In the genomic region with DNA sequence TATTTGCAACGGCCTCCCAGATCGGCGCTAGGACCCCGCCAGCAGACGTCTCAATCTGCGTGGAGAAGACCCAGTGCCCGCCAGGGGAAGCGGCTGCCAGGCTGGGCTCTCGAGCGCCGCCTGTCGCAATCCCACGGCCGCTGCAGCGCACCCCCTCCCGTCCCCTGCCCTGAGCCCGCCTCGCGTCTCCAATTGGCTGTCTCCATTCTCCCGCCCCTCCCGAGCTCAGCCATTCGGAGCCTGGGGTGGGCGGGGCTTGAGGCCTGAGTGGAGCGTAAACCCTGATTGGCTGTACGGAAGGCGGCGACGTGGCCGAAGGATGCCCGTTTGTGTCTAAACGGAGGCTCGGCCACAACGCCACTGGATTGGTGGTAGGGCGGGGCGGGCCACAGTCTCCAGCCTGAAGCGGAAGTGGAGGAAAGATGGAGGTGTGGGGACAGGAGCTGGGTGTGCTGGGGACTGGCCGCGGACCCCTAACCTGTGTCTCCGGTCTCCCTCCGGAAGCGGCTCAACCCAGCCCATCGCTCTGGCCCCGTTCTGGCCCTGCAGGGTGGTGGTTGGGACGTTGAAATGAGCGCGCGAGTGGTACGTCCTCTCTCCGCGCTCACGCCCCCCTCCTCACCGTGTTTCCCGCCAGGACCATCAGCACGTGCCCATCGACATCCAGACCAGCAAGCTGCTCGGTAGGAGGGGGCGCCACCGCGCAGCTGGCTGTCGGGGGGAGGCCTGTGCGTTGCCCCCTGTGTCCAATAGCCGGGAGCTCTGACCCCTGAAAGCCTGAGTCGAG, we compare ENCODE assay signal across 8 cellular contexts.
DNase-seq lines count a peak whose midpoint lies in the region; ATAC-seq and TF ChIP-seq lines count a peak whose summit lies in the region.

A gene with protein sequence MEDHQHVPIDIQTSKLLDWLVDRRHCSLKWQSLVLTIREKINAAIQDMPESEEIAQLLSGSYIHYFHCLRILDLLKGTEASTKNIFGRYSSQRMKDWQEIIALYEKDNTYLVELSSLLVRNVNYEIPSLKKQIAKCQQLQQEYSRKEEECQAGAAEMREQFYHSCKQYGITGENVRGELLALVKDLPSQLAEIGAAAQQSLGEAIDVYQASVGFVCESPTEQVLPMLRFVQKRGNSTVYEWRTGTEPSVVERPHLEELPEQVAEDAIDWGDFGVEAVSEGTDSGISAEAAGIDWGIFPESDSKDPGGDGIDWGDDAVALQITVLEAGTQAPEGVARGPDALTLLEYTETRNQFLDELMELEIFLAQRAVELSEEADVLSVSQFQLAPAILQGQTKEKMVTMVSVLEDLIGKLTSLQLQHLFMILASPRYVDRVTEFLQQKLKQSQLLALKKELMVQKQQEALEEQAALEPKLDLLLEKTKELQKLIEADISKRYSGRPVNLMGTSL (plus strand): TSS at position 389 of the 787 bp plus-strand sequence. CDS start 34 bp downstream, at position 423.

- POLR2A ChIA-PET in AG04449 (lab: Yijun Ruan, JAX) = interaction anchor here (0.6 to 1.5 kb wide), 10 partner anchors 10 to 99 kb away, joined by 3 to 6 read pairs (median 3); a partner anchor contains a TSS

- DNase-seq in AG04449 (ENCODE audit: low read depth, low spot score) (peak; percentile 89), NCI-H2227 (lab: John Stamatoyannopoulos, UW; ENCODE audit: unreplicated experiment) (peak; percentile 100), cardiac fibroblast (ENCODE audit: low read depth in 2 of 2) (peak; percentile 99), iPS-NIHi7 (ENCODE audit: extremely low spot score) (peak; percentile 99), smooth muscle cell of the brain vasculature (ENCODE audit: low read depth, low spot score) (peak; percentile 99)

- H3K4me3 ChIP-seq in AG04449 (ENCODE audit: low read depth, low read length) = peak within 1 kb of the TSS; percentile 98
- peak within 1 kb of the TSS; percentile 92 for H3K4me3 ChIP-seq in WI38 (ENCODE audit: low read depth, low read length)
- H3K4me3 ChIP-seq in cardiac fibroblast (replicated peaks in 1 of 2; ENCODE audit: low read depth in 2 of 2, low read length in 2 of 2) = peak within 1 kb of the TSS; percentile 98

- ATAC-seq in GM18870 (IDR thresholded peaks at IDR 0.05; ENCODE audit: unreplicated experiment) = peak; percentile 91
- ATAC-seq in HG03139 (IDR thresholded peaks at IDR 0.05; ENCODE audit: unreplicated experiment) = peak; percentile 88

- TF ChIP-seq CTCF in AG04449 (IDR thresholded peaks at IDR 0.05; ENCODE audit: insufficient read depth, low read length, missing control alignments) (peak; percentile 100), WI38 (IDR thresholded peaks at IDR 0.05; ENCODE audit: low read depth, low read length) (peak; percentile 89), cardiac fibroblast (IDR thresholded peaks at IDR 0.05; ENCODE audit: low read depth, low read length) (peak; percentile 90)

- CTCF ChIA-PET in AG04449 (lab: Yijun Ruan, JAX) = interaction anchor here (0.6 to 24.2 kb wide), 37 partner anchors 9 to 156 kb away, joined by 3 to 775 read pairs (median 5); a partner anchor contains a TSS

Comparison
In these comparisons a context has a peak if more than half of its experiments do, and no peak if none do; other contexts are left out.
1. Peak in every context shown above with its lines: DNase-seq, ATAC-seq and H3K4me3 ChIP-seq.